Comparison of ENCODE assay signal across 18 cellular contexts in genomic region chr1:248881261-248881660, GRCh38. TPM values are rescaled to one million over a fixed set of nuclear protein-coding genes. Genes with fewer than 3 reads are reported as not detected.
DNase-seq lines count a peak whose midpoint lies in the region; ATAC-seq, FAIRE-seq and TF ChIP-seq lines count a peak whose summit lies in the region.
"Had no signal": no experiment of that assay in that cellular context is flagged by ENCODE, and none has a peak within 500 bp of the region (broad histone marks: within the 10 kb centered on the region; RNA-seq: fewer than 3 reads in every experiment).

No MANE protein-coding gene starts in this region.

- H3K4me2 ChIP-seq in K562 (ENCODE audit: insufficient read depth, low read length), result no peak overlapping the region
- H3K4me2 ChIP-seq: BLaER1 treated with 17β-estradiol and CSF1 and Interleukin-3, amounts not matched to agents 10 nM and 100 nM had no signal

- H4K20me1 ChIP-seq in K562 (replicated peaks; ENCODE audit: control insufficient read depth, insufficient read depth, low read length), result no peaks in the 10 kb centered on the region
- H4K20me1 ChIP-seq: BLaER1 treated with 17β-estradiol and CSF1 and Interleukin-3, amounts not matched to agents 10 nM and 100 nM had no signal

- no peak for TF ChIP-seq POLR2A in K562 (conservative IDR thresholded peaks at IDR 0.05)

- CTCF ChIA-PET in HEK293 (lab: Yijun Ruan, JAX), result interaction anchor here (1.4 kb wide), 1 partner anchor 43 kb away, joined by 3 read pairs; no protein-coding TSS in a partner anchor
- CTCF ChIA-PET in K562 (lab: Yijun Ruan, JAX; ENCODE audit: low intra/inter-chr PET ratio), result no interaction called here

- H3K27me3 ChIP-seq in K562 (ENCODE audit: control insufficient read depth in 2 of 2, insufficient read depth in 2 of 2, low read length in 2 of 2), result no peaks in the 10 kb centered on the region
- H3K27me3 ChIP-seq: BLaER1 treated with 17β-estradiol and CSF1 and Interleukin-3, amounts not matched to agents 10 nM and 100 nM had no signal

- H3K4me3 ChIP-seq in HEK293 (ENCODE audit: low read depth, low read length) (no peak overlapping the region), K562 (no peak overlapping the region)
- H3K4me3 ChIP-seq: BLaER1 treated with 17β-estradiol and CSF1 and Interleukin-3, amounts not matched to agents 10 nM and 100 nM; GM12878 had no signal

- no peaks in the 10 kb centered on the region for H3K9me3 ChIP-seq in HEK293 (ENCODE audit: control insufficient read depth, insufficient read depth, low read depth, low read length)
- no peaks in the 10 kb centered on the region for H3K9me3 ChIP-seq in K562 (replicated peaks; ENCODE audit: control insufficient read depth, insufficient read depth, low read depth, low read length)

- H3K79me2 ChIP-seq in K562 (ENCODE audit: control insufficient read depth, insufficient read depth, low read length), result no peaks in the 10 kb centered on the region

- no peaks in the 10 kb centered on the region for H3K4me1 ChIP-seq in HEK293 (ENCODE audit: control insufficient read depth, insufficient read depth, low read length)
- peaks cover 0 to 24% of the 10 kb centered on the region in 2 experiments; a peak in 3 of 5 replicates for H3K4me1 ChIP-seq in K562 (replicated peaks in 1 of 2; ENCODE audit: control insufficient read depth in 2 of 2, insufficient read depth in 2 of 2, low read length in 2 of 2)

- no peak for FAIRE-seq in K562 (lab: Jason Lieb, UNC)
- FAIRE-seq: GM12878, HepG2 had no signal

- no TSS peak for BruUV-seq in K562 (replicated peaks; lab: Mats Ljungman, UMichigan)

- H3K27ac ChIP-seq in HEK293 (ENCODE audit: extremely low read depth, low read depth, low read length), result no peak overlapping the region
- H3K27ac ChIP-seq in K562 (ENCODE audit: extremely low read depth, low read depth, low read length), result peak overlapping the region; percentile 55
- H3K27ac ChIP-seq: BLaER1 treated with 17β-estradiol and CSF1 and Interleukin-3, amounts not matched to agents 10 nM and 100 nM had no signal

- in situ Hi-C loops in K562 (cut with MboI), result no loop called here

- WGBS in K562 (ENCODE audit: insufficient coverage, low coverage, missing lambda C conversion rate), result 58% methylated on average over 1 of the region's 1 CpG

- intact Hi-C loops in K562 (cut with micrococcal nuclease), result no loop called here

- H3K9me1 ChIP-seq in K562 (ENCODE audit: control insufficient read depth, insufficient read depth, low read length), result no peaks in the 10 kb centered on the region

- H3K36me3 ChIP-seq in HEK293 (ENCODE audit: control insufficient read depth in 2 of 2, insufficient read depth in 1 of 2, low read length in 2 of 2) (no peaks in the 10 kb centered on the region), K562 (ENCODE audit: control insufficient read depth, insufficient read depth, low read length) (no peaks in the 10 kb centered on the region)
- H3K36me3 ChIP-seq: BLaER1 treated with 17β-estradiol and CSF1 and Interleukin-3, amounts not matched to agents 10 nM and 100 nM had no signal

- ATAC-seq in K562, result no peak
- ATAC-seq in GM21447 (IDR thresholded peaks at IDR 0.05; ENCODE audit: unreplicated experiment), result no peak
- ATAC-seq in HG02588 (IDR thresholded peaks at IDR 0.05; ENCODE audit: unreplicated experiment), result no peak
- ATAC-seq: CD8-positive, alpha-beta T cell; GM12878; HCT116; HepG2 had no signal

- peak overlapping the region in 1 of 2 experiments; percentile 51; a peak in 1 of 4 replicates for H3K9ac ChIP-seq in K562 (ENCODE audit: insufficient read depth in 1 of 2, low read depth in 2 of 2, low read length in 2 of 2)
- H3K9ac ChIP-seq: BLaER1 treated with 17β-estradiol and CSF1 and Interleukin-3, amounts not matched to agents 10 nM and 100 nM had no signal

- DNase-seq in OCI-M1 (lab: John Stamatoyannopoulos, UW) (peak; percentile 59), K562 (ENCODE audit: extremely low read depth in 1 of 4, low spot score in 3 of 4) (no peak), NCI-H2196 treated with DMSO at 0.1 percent for 48 hours (lab: John Stamatoyannopoulos, UW; ENCODE audit: unreplicated experiment) (no peak)
- DNase-seq: Calu3; CD8-positive, alpha-beta T cell; DMS 273 treated with DMSO at 0.1 percent for 48 hours; DMS53; DND-41; EL; GOT3; H7 had no signal

- no peak for TF ChIP-seq RAD21 in K562 (CRISPR knock-in tag; conservative IDR thresholded peaks at IDR 0.05 in 1 of 2, IDR thresholded peaks at IDR 0.05 in 1 of 2)

- POLR2A ChIA-PET in HEK293 (lab: Yijun Ruan, JAX), result no interaction called here
- POLR2A ChIA-PET in K562 (lab: Yijun Ruan, JAX), result no interaction called here

- TF ChIP-seq CTCF in HEK293 (tag by site-specific recombination; IDR thresholded peaks at IDR 0.05) (no peak), K562 (IDR thresholded peaks at IDR 0.05 in 2 of 3, conservative IDR thresholded peaks at IDR 0.05 in 1 of 3; ENCODE audit: insufficient read depth in 2 of 3, low read depth in 1 of 3, low read length in 3 of 3) (no peak)

- peak overlapping the region; percentile 54; the same call in 1 of the 2 replicates for H2AFZ ChIP-seq in K562 (ENCODE audit: low read depth, low read length)

- no peak for TF ChIP-seq EP300 in K562 (IDR thresholded peaks at IDR 0.05; ENCODE audit: low read length)

RNA-seq across cellular contexts. Expression of gene ZNF692, which starts 22.4 kb away (rescaled TPM):
- 236 and 421 TPM in 2 replicates for total RNA-seq in K562 (2011; cell fraction: chromatin; rRNA removed; ENCODE audit: low replicate concordance)
- 304 and 320 TPM in 2 replicates for total RNA-seq in K562 (2011; cell fraction: nucleolus; rRNA removed)
- 263 and 277 TPM in 2 replicates for total RNA-seq in K562 (2011; cell fraction: nucleoplasm; rRNA removed)
- total RNA-seq in K562 (2014; rRNA removed) (55.9 and 63.3 TPM in 2 replicates), K562 (2014; rRNA removed; fragmentation: Illumina TruSeq; extraction: Trizol) (20.5 and 27.3 TPM in 2 replicates), K562 (2015; rRNA removed; fragmentation: Illumina TruSeq; extraction: Trizol) (40.1 and 43.3 TPM in 2 replicates), K562 (2021) (62.9 and 73.7 TPM in 2 replicates)
- polyA plus RNA-seq in K562 (2011; rRNA removed) (84.9 and 129 TPM in 2 replicates), K562 (2014; fragmentation: Illumina TruSeq; extraction: Trizol) (59.9 and 69.6 TPM in 2 replicates), K562 (2014; fragmentation: Nextera tagmentation; extraction: Ambion mirVana) (10 to 100 TPM in 1 of 2 experiments, 1 to 10 TPM in 1; 8.4 to 10.5 TPM), K562 (2014; rRNA removed) (141 and 143 TPM in 2 replicates)
- 100 and 109 TPM in 2 replicates for polyA plus RNA-seq in K562 (2011; cell fraction: cytosol; rRNA removed)
- 1,169 and 1,324 TPM in 2 replicates for polyA plus RNA-seq in K562 (2011; cell fraction: nucleus; rRNA removed)
- 58.7 and 101 TPM in 2 replicates for polyA plus RNA-seq in K562 (2012)
- 26.6 and 29.0 TPM in 2 replicates for polyA minus RNA-seq in K562 (2011; rRNA and poly(A)+ RNA removed)
- 9.8 and 20.9 TPM in 2 replicates for polyA minus RNA-seq in K562 (2011; cell fraction: cytosol; rRNA and poly(A)+ RNA removed)
- 114 and 127 TPM in 2 replicates for polyA minus RNA-seq in K562 (2011; cell fraction: nucleus; rRNA and poly(A)+ RNA removed)

RNA-seq across cellular contexts. Expression of gene PGBD2, which starts 24.8 kb away (rescaled TPM):
- total RNA-seq in K562 (2011; cell fraction: chromatin; rRNA removed; ENCODE audit: low replicate concordance), result 37.0 and 45.9 TPM in 2 replicates
- 20.3 and 21.8 TPM in 2 replicates for total RNA-seq in K562 (2011; cell fraction: nucleolus; rRNA removed)
- total RNA-seq in K562 (2011; cell fraction: nucleoplasm; rRNA removed), result 24.5 and 28.1 TPM in 2 replicates
- total RNA-seq in K562 (2014; rRNA removed) (11.9 and 12.4 TPM in 2 replicates), K562 (2014; rRNA removed; fragmentation: Illumina TruSeq; extraction: Trizol) (13.6 and 14.0 TPM in 2 replicates), K562 (2015; rRNA removed; fragmentation: Illumina TruSeq; extraction: Trizol) (18.7 TPM in 2 replicates), K562 (2021) (12.2 and 12.4 TPM in 2 replicates)
- polyA plus RNA-seq in K562 (2011; rRNA removed) (15.2 and 19.4 TPM in 2 replicates), K562 (2014; fragmentation: Illumina TruSeq; extraction: Trizol) (10.9 and 13.2 TPM in 2 replicates), K562 (2014; fragmentation: Nextera tagmentation; extraction: Ambion mirVana) (10 to 100 TPM; 14.7 to 21.8 TPM), K562 (2014; rRNA removed) (20.8 and 21.6 TPM in 2 replicates)
- polyA plus RNA-seq in K562 (2011; cell fraction: cytosol; rRNA removed), result 6.8 and 10.4 TPM in 2 replicates
- 42.5 and 50.0 TPM in 2 replicates for polyA plus RNA-seq in K562 (2011; cell fraction: nucleus; rRNA removed)
- 11.7 and 11.9 TPM in 2 replicates for polyA plus RNA-seq in K562 (2012)
- 21.3 and 22.7 TPM in 2 replicates for polyA minus RNA-seq in K562 (2011; rRNA and poly(A)+ RNA removed)
- polyA minus RNA-seq in K562 (2011; cell fraction: cytosol; rRNA and poly(A)+ RNA removed), result 5.0 and 5.8 TPM in 2 replicates
- 8.5 and 12.0 TPM in 2 replicates for polyA minus RNA-seq in K562 (2011; cell fraction: nucleus; rRNA and poly(A)+ RNA removed)

RNA-seq across cellular contexts. Expression of gene ZNF672, which starts 43.2 kb away (rescaled TPM):
- 34.4 and 79.5 TPM in 2 replicates for total RNA-seq in K562 (2011; cell fraction: chromatin; rRNA removed; ENCODE audit: low replicate concordance)
- 65.9 and 72.4 TPM in 2 replicates for total RNA-seq in K562 (2011; cell fraction: nucleolus; rRNA removed)
- total RNA-seq in K562 (2011; cell fraction: nucleoplasm; rRNA removed), result 48.4 and 53.1 TPM in 2 replicates
- 40.0 and 54.3 TPM in 2 replicates for total RNA-seq in K562 (2014; rRNA removed)
- total RNA-seq in K562 (2014; rRNA removed; fragmentation: Illumina TruSeq; extraction: Trizol), result 11.9 and 12.3 TPM in 2 replicates
- total RNA-seq in K562 (2015; rRNA removed; fragmentation: Illumina TruSeq; extraction: Trizol), result 18.7 and 18.9 TPM in 2 replicates
- total RNA-seq in K562 (2021), result 57.9 and 61.2 TPM in 2 replicates
- 50.6 and 51.5 TPM in 2 replicates for polyA plus RNA-seq in K562 (2011; rRNA removed)
- 71.7 and 126 TPM in 2 replicates for polyA plus RNA-seq in K562 (2011; cell fraction: cytosol; rRNA removed)
- polyA plus RNA-seq in K562 (2011; cell fraction: nucleus; rRNA removed), result 54.1 and 88.1 TPM in 2 replicates
- polyA plus RNA-seq in K562 (2012), result 32.4 and 38.9 TPM in 2 replicates
- 20.3 and 24.1 TPM in 2 replicates for polyA plus RNA-seq in K562 (2014; fragmentation: Illumina TruSeq; extraction: Trizol)
- 1 to 10 TPM; 1.9 to 3.1 TPM for polyA plus RNA-seq in K562 (2014; fragmentation: Nextera tagmentation; extraction: Ambion mirVana)
- polyA plus RNA-seq in K562 (2014; rRNA removed), result 39.9 and 40.8 TPM in 2 replicates
- polyA minus RNA-seq in K562 (2011; rRNA and poly(A)+ RNA removed), result 34.0 and 51.2 TPM in 2 replicates
- polyA minus RNA-seq in K562 (2011; cell fraction: cytosol; rRNA and poly(A)+ RNA removed), result 40.2 and 43.1 TPM in 2 replicates
- polyA minus RNA-seq in K562 (2011; cell fraction: nucleus; rRNA and poly(A)+ RNA removed), result 39.4 and 43.4 TPM in 2 replicates

RNA-seq across cellular contexts. Expression of gene SH3BP5L, which starts 55.5 kb away (rescaled TPM):
- total RNA-seq in K562 (2011; cell fraction: chromatin; rRNA removed; ENCODE audit: low replicate concordance), result 51.2 and 69.6 TPM in 2 replicates
- total RNA-seq in K562 (2011; cell fraction: nucleolus; rRNA removed), result 41.5 and 45.0 TPM in 2 replicates
- 64.2 and 69.8 TPM in 2 replicates for total RNA-seq in K562 (2011; cell fraction: nucleoplasm; rRNA removed)
- 22.0 and 22.5 TPM in 2 replicates for total RNA-seq in K562 (2014; rRNA removed)
- total RNA-seq in K562 (2014; rRNA removed; fragmentation: Illumina TruSeq; extraction: Trizol), result 9.3 and 10.3 TPM in 2 replicates
- total RNA-seq in K562 (2015; rRNA removed; fragmentation: Illumina TruSeq; extraction: Trizol), result 15.4 and 15.8 TPM in 2 replicates
- 21.2 and 26.5 TPM in 2 replicates for total RNA-seq in K562 (2021)
- polyA plus RNA-seq in K562 (2011; rRNA removed), result 16.1 and 20.2 TPM in 2 replicates
- 23.0 and 29.3 TPM in 2 replicates for polyA plus RNA-seq in K562 (2011; cell fraction: cytosol; rRNA removed)
- polyA plus RNA-seq in K562 (2011; cell fraction: nucleus; rRNA removed), result 59.0 and 59.2 TPM in 2 replicates
- polyA plus RNA-seq in K562 (2012), result 15.5 and 18.3 TPM in 2 replicates
- polyA plus RNA-seq in K562 (2014; fragmentation: Illumina TruSeq; extraction: Trizol), result 15.7 and 20.2 TPM in 2 replicates
- 1 to 10 TPM; 1.9 to 2.7 TPM for polyA plus RNA-seq in K562 (2014; fragmentation: Nextera tagmentation; extraction: Ambion mirVana)
- 18.8 and 20.7 TPM in 2 replicates for polyA plus RNA-seq in K562 (2014; rRNA removed)
- polyA minus RNA-seq in K562 (2011; rRNA and poly(A)+ RNA removed), result 17.2 and 18.0 TPM in 2 replicates
- 9.8 and 10.9 TPM in 2 replicates for polyA minus RNA-seq in K562 (2011; cell fraction: cytosol; rRNA and poly(A)+ RNA removed)
- polyA minus RNA-seq in K562 (2011; cell fraction: nucleus; rRNA and poly(A)+ RNA removed), result 22.5 and 28.8 TPM in 2 replicates

Comparison
In these comparisons a context has a peak if more than half of its experiments do, and no peak if none do; other contexts are left out.
1. Of the 44 proteins assayed by ChIP-seq in both K562 and HEK293: peak only in K562: none; only in HEK293: none; in both: PRDM10; in neither: 43.